In the genomic region with DNA sequence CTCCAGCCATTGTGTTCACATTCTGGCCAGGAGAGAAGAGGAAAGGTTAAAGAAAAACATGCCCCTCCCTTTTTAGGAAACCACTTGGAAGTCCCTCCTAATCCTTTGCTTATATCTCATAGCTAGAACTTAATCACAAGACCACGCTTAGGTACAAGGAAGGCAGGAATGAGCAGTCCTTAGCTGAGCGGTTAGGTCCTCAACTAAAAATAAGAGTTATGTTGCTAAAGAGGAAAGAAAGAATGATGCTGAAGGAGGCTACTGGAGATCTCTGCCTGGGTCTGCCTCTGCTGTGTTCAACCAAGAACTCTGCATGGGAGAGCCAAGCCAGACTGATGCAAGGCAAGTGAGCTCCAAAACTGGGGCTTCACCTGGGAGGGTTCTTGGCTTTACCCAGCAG, we compare ENCODE assay signal across 23 cellular contexts.
"Had no signal": no experiment of that assay in that cellular context is flagged by ENCODE, and none has a peak within 500 bp of the region (broad histone marks: within the 10 kb centered on the region; RNA-seq: fewer than 3 reads in every experiment).

No MANE protein-coding gene starts in this region.

- H3K36me3 Mint-ChIP-seq: activated naive CD8-positive, alpha-beta T cell treated with anti-CD3 and anti-CD28 coated beads, Interleukin-2, amount 10 ng/mL, durations not matched to agents 7 days and 5 days had no signal

- H3K9me3 ChIP-seq: colonic mucosa, uterus had no signal

- H3K4me3 Mint-ChIP-seq: activated CD8-positive, alpha-beta T cell treated with anti-CD3 and anti-CD28 coated beads, Interleukin-2, amount 10 ng/mL, durations not matched to agents 7 days and 5 days; activated naive CD4-positive, alpha-beta T cell treated with anti-CD3 and anti-CD28 coated beads for 36 hours; activated naive CD8-positive, alpha-beta T cell treated with anti-CD3 and anti-CD28 coated beads, Interleukin-2, amount 10 ng/mL, durations not matched to agents 7 days and 5 days; activated T-cell treated with anti-CD3 and anti-CD28 coated beads, Interleukin-2, amount 50 U/mL, for 4 hours; central memory CD8-positive, alpha-beta T cell; naive B cell; stimulated activated naive CD8-positive, alpha-beta T cell treated with anti-CD3 and anti-CD28 coated beads, Interleukin-15, Interleukin-2, amounts not matched to agents 100 ng/mL and 50 ng/mL, for 24 hours; T-helper 1 cell treated with Interleukin-12 subunit alpha and Interleukin-12 subunit beta and Interleukin-4 antibody, amounts not matched to agents 30 μg/mL and 1 μg/mL, for 36 hours had no signal

- H3K9me3 Mint-ChIP-seq: central memory CD8-positive, alpha-beta T cell had no signal

- H3K36me3 ChIP-seq: breast epithelium, colonic mucosa, heart right ventricle, tibial nerve, uterus had no signal

- H3K27ac ChIP-seq: breast epithelium, colonic mucosa, dorsolateral prefrontal cortex, epithelial cell of prostate, heart right ventricle, tibial nerve, uterus had no signal

- H3K4me1 ChIP-seq: breast epithelium, colonic mucosa, uterus had no signal

- DNase-seq: activated CD4-positive, alpha-beta T cell treated with anti-CD3 and anti-CD28 coated beads for 48 hours; activated CD4-positive, CD25-positive, alpha-beta regulatory T cell; activated CD8-positive, alpha-beta T cell treated with anti-CD3 and anti-CD28 coated beads, Interleukin-2, amount 10 ng/mL, durations not matched to agents 7 days and 5 days; activated effector memory CD4-positive, alpha-beta T cell treated with Interleukin-2 at 50 U/mL for 16 hours; activated naive CD4-positive, alpha-beta T cell treated with anti-CD3 and anti-CD28 coated beads for 36 hours; activated naive CD8-positive, alpha-beta T cell treated with anti-CD3 and anti-CD28 coated beads, Interleukin-2, amount 10 ng/mL, durations not matched to agents 7 days and 5 days; activated T-cell treated with anti-CD3 and anti-CD28 coated beads, Interleukin-2, amount 50 U/mL, for 4 hours; amniotic stem cell; colonic mucosa; dorsolateral prefrontal cortex; heart right ventricle; left colon; naive B cell; stimulated activated CD4-positive, alpha-beta T cell treated with anti-CD3 and anti-CD28 coated beads, Interleukin-4, amount 100 ng/mL, for 24 hours; substantia nigra; uterus had no signal

- H3K27me3 Mint-ChIP-seq: naive B cell; stimulated activated naive CD8-positive, alpha-beta T cell treated with anti-CD3 and anti-CD28 coated beads, Interleukin-15, Interleukin-2, amounts not matched to agents 100 ng/mL and 50 ng/mL, for 24 hours had no signal

- H3K4me3 ChIP-seq: breast epithelium, colonic mucosa, dorsolateral prefrontal cortex, heart right ventricle, tibial nerve, uterus had no signal

- H3K27ac Mint-ChIP-seq: activated CD8-positive, alpha-beta T cell treated with anti-CD3 and anti-CD28 coated beads, Interleukin-2, amount 10 ng/mL, durations not matched to agents 7 days and 5 days; activated naive CD4-positive, alpha-beta T cell treated with anti-CD3 and anti-CD28 coated beads for 36 hours; activated naive CD8-positive, alpha-beta T cell treated with anti-CD3 and anti-CD28 coated beads, Interleukin-2, amount 10 ng/mL, durations not matched to agents 7 days and 5 days; progenitor cell of endocrine pancreas; stimulated activated naive CD8-positive, alpha-beta T cell treated with anti-CD3 and anti-CD28 coated beads, Interleukin-15, Interleukin-2, amounts not matched to agents 100 ng/mL and 50 ng/mL, for 24 hours; T-helper 1 cell treated with Interleukin-12 subunit alpha and Interleukin-12 subunit beta and Interleukin-4 antibody, amounts not matched to agents 30 μg/mL and 1 μg/mL, for 36 hours had no signal

- ATAC-seq: left colon had no signal

- H3K27me3 ChIP-seq: breast epithelium, colonic mucosa, dorsolateral prefrontal cortex, tibial nerve, uterus had no signal
